In the genomic region with DNA sequence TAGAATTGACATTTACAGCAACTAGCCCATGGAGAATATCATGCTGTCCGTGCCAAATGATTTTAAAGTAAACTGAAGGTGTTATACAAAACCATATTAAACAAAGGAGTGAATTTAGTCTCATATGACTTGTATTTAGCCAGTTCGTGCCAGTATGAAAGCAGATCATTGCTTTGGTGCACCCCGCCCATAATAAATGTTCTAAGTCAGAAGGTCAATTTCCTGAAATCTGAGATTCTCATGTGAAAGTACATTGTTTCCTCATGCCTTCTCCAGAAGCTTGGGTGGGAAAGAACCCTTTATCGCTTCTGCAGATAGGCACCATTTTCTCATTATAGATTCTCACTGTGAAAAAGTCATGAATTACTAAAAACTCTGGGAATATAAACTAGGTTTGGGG, we compare ENCODE assay signal across 1 cellular context.
TF ChIP-seq lines count a peak whose summit lies in the region.

No MANE protein-coding gene starts in this region.

TF ChIP-seq in HepG2, 621 proteins besides CTCF, POLR2A, EP300 and RAD21 (continued from another document):
- TF ChIP-seq, protein P1, sequence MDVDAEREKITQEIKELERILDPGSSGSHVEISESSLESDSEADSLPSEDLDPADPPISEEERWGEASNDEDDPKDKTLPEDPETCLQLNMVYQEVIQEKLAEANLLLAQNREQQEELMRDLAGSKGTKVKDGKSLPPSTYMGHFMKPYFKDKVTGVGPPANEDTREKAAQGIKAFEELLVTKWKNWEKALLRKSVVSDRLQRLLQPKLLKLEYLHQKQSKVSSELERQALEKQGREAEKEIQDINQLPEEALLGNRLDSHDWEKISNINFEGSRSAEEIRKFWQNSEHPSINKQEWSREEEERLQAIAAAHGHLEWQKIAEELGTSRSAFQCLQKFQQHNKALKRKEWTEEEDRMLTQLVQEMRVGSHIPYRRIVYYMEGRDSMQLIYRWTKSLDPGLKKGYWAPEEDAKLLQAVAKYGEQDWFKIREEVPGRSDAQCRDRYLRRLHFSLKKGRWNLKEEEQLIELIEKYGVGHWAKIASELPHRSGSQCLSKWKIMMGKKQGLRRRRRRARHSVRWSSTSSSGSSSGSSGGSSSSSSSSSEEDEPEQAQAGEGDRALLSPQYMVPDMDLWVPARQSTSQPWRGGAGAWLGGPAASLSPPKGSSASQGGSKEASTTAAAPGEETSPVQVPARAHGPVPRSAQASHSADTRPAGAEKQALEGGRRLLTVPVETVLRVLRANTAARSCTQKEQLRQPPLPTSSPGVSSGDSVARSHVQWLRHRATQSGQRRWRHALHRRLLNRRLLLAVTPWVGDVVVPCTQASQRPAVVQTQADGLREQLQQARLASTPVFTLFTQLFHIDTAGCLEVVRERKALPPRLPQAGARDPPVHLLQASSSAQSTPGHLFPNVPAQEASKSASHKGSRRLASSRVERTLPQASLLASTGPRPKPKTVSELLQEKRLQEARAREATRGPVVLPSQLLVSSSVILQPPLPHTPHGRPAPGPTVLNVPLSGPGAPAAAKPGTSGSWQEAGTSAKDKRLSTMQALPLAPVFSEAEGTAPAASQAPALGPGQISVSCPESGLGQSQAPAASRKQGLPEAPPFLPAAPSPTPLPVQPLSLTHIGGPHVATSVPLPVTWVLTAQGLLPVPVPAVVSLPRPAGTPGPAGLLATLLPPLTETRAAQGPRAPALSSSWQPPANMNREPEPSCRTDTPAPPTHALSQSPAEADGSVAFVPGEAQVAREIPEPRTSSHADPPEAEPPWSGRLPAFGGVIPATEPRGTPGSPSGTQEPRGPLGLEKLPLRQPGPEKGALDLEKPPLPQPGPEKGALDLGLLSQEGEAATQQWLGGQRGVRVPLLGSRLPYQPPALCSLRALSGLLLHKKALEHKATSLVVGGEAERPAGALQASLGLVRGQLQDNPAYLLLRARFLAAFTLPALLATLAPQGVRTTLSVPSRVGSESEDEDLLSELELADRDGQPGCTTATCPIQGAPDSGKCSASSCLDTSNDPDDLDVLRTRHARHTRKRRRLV (CRISPR knock-in tag; IDR thresholded peaks at IDR 0.05): no peak
- TF ChIP-seq, protein P2, sequence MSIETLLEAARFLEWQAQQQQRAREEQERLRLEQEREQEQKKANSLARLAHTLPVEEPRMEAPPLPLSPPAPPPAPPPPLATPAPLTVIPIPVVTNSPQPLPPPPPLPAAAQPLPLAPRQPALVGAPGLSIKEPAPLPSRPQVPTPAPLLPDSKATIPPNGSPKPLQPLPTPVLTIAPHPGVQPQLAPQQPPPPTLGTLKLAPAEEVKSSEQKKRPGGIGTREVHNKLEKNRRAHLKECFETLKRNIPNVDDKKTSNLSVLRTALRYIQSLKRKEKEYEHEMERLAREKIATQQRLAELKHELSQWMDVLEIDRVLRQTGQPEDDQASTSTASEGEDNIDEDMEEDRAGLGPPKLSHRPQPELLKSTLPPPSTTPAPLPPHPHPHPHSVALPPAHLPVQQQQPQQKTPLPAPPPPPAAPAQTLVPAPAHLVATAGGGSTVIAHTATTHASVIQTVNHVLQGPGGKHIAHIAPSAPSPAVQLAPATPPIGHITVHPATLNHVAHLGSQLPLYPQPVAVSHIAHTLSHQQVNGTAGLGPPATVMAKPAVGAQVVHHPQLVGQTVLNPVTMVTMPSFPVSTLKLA (IDR thresholded peaks at IDR 0.05): no peak
- TF ChIP-seq MXI1 (IDR thresholded peaks at IDR 0.05; ENCODE audit: borderline replicate concordance, low read depth, low read length) (no peak), KDM1A (CRISPR knock-in tag; IDR thresholded peaks at IDR 0.05) (no peak), ZNF839 (CRISPR knock-in tag; IDR thresholded peaks at IDR 0.05; ENCODE audit: borderline replicate concordance) (no peak), SRF (IDR thresholded peaks at IDR 0.05; ENCODE audit: low read depth, low read length) (no peak), ZKSCAN8 (CRISPR knock-in tag; IDR thresholded peaks at IDR 0.05; ENCODE audit: borderline replicate concordance) (no peak), KMT2A (CRISPR knock-in tag; IDR thresholded peaks at IDR 0.05) (no peak), RBM39 (IDR thresholded peaks at IDR 0.05; ENCODE audit: low read depth, low read length, poor library complexity, severe bottlenecking) (no peak)
TF ChIP-seq in HepG2: peak in this region for 0.
